In the genomic region with DNA sequence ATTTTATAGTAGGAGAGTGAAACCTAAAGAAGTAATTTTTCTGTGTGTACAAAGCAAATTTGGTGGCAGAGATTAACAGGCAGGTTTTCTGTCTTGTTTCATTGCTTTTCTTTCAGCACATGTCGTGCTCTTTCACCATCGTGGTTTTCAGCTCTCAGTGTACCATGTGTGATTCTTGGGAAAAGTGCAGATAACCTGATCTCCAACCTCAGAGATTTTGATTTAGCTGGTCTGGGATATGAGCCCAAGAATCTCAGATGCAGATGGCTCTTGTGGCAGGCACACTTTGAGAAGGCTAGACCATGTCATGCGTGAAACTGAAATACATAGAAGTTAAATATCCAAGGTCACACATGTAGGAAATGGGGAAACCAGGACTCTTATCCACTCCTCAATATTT, we compare ENCODE assay signal across 23 cellular contexts.
"Had no signal": no experiment of that assay in that cellular context is flagged by ENCODE, and none has a peak within 500 bp of the region (broad histone marks: within the 10 kb centered on the region; RNA-seq: fewer than 3 reads in every experiment).

No MANE protein-coding gene starts in this region.

- H3K36me3 ChIP-seq: ascending aorta, cardiac muscle cell, gastrocnemius medialis, left lung, sigmoid colon, spleen, tibial artery had no signal

- H2AFZ ChIP-seq: parathyroid adenoma had no signal

- H3K27ac Mint-ChIP-seq: activated CD4-positive, alpha-beta T cell treated with anti-CD3 and anti-CD28 coated beads, Interleukin-2, amount 10 ng/mL, durations not matched to agents 24 days and 14 days; activated naive CD4-positive, alpha-beta T cell treated with anti-CD3 and anti-CD28 coated beads for 36 hours; activated naive CD8-positive, alpha-beta T cell treated with anti-CD3 and anti-CD28 coated beads, Interleukin-2, amount 50 U/mL, for 24 hours; mesothelial cell of epicardium; nephron had no signal

- H3K4me1 Mint-ChIP-seq: activated CD4-positive, alpha-beta T cell treated with anti-CD3 and anti-CD28 coated beads, Interleukin-2, amount 10 ng/mL, durations not matched to agents 24 days and 14 days; mesothelial cell of epicardium; nephron had no signal

- H3K27me3 Mint-ChIP-seq: activated CD4-positive, alpha-beta T cell treated with anti-CD3 and anti-CD28 coated beads, Interleukin-2, amount 10 ng/mL, durations not matched to agents 24 days and 14 days; activated naive CD8-positive, alpha-beta T cell treated with anti-CD3 and anti-CD28 coated beads, Interleukin-2, amount 50 U/mL, for 24 hours had no signal

- H3K4me1 ChIP-seq: ascending aorta, left lung, parathyroid adenoma, sigmoid colon, tibial artery had no signal

- H3K4me3 Mint-ChIP-seq: activated CD4-positive, alpha-beta T cell treated with anti-CD3 and anti-CD28 coated beads, Interleukin-2, amount 10 ng/mL, durations not matched to agents 24 days and 14 days; activated naive CD4-positive, alpha-beta T cell treated with anti-CD3 and anti-CD28 coated beads for 36 hours; activated naive CD8-positive, alpha-beta T cell treated with anti-CD3 and anti-CD28 coated beads, Interleukin-2, amount 50 U/mL, for 24 hours; activated T-cell treated with anti-CD3 and anti-CD28 coated beads, Interleukin-2, amount 50 U/mL, for 4 hours; mesothelial cell of epicardium; nephron had no signal

- ATAC-seq: activated naive CD8-positive, alpha-beta T cell treated with anti-CD3 and anti-CD28 coated beads, Interleukin-2, amount 50 U/mL, for 24 hours; activated T-cell treated with anti-CD3 and anti-CD28 coated beads, Interleukin-2, amount 50 U/mL, for 4 hours; left lung had no signal

- DNase-seq: activated CD4-positive, alpha-beta T cell treated with anti-CD3 and anti-CD28 coated beads, Interleukin-2, amount 10 ng/mL, durations not matched to agents 24 days and 14 days; activated CD4-positive, CD25-positive, alpha-beta regulatory T cell; activated CD8-positive, alpha-beta memory T cell treated with anti-CD3 and anti-CD28 coated beads, Interleukin-2, amount 50 U/mL, for 4 hours; activated naive CD4-positive, alpha-beta T cell treated with anti-CD3 and anti-CD28 coated beads for 36 hours; activated naive CD8-positive, alpha-beta T cell treated with anti-CD3 and anti-CD28 coated beads, Interleukin-2, amount 50 U/mL, for 24 hours; activated T-cell treated with anti-CD3 and anti-CD28 coated beads, Interleukin-2, amount 50 U/mL, for 4 hours; gastrocnemius medialis; head of caudate nucleus; kidney; left lung; sigmoid colon; spleen; stimulated activated CD8-positive, alpha-beta memory T cell treated with anti-CD3 and anti-CD28 coated beads, Interleukin-4, amount 100 ng/mL, for 48 hours; stimulated activated naive CD4-positive, alpha-beta T cell treated with Interleukin-2 at 50 U/mL for 16 hours; T1000; tibial artery had no signal

- H3K27ac ChIP-seq: ascending aorta, cardiac muscle cell, dorsolateral prefrontal cortex, gastrocnemius medialis, left lung, parathyroid adenoma, sigmoid colon, spleen, tibial artery had no signal

- H3K4me3 ChIP-seq: ascending aorta, cardiac muscle cell, dorsolateral prefrontal cortex, gastrocnemius medialis, left lung, sigmoid colon, spleen, tibial artery had no signal

- H3K9ac ChIP-seq: parathyroid adenoma had no signal

- H3K27me3 ChIP-seq: ascending aorta, cardiac muscle cell, dorsolateral prefrontal cortex, gastrocnemius medialis, left lung, sigmoid colon, spleen, tibial artery had no signal

- FAIRE-seq: colon, kidney had no signal

- H3K79me2 ChIP-seq: parathyroid adenoma had no signal

- H3K9me3 Mint-ChIP-seq: activated CD4-positive, alpha-beta T cell treated with anti-CD3 and anti-CD28 coated beads, Interleukin-2, amount 10 ng/mL, durations not matched to agents 24 days and 14 days; activated naive CD4-positive, alpha-beta T cell treated with anti-CD3 and anti-CD28 coated beads for 36 hours; activated naive CD8-positive, alpha-beta T cell treated with anti-CD3 and anti-CD28 coated beads, Interleukin-2, amount 50 U/mL, for 24 hours; activated T-cell treated with anti-CD3 and anti-CD28 coated beads, Interleukin-2, amount 50 U/mL, for 4 hours; nephron had no signal

- H3K9me3 ChIP-seq: ascending aorta, gastrocnemius medialis, left lung, sigmoid colon, tibial artery had no signal

- H3K36me3 Mint-ChIP-seq: mesothelial cell of epicardium had no signal
